11 cellular contexts compared by ENCODE assay signal in the genomic region with DNA sequence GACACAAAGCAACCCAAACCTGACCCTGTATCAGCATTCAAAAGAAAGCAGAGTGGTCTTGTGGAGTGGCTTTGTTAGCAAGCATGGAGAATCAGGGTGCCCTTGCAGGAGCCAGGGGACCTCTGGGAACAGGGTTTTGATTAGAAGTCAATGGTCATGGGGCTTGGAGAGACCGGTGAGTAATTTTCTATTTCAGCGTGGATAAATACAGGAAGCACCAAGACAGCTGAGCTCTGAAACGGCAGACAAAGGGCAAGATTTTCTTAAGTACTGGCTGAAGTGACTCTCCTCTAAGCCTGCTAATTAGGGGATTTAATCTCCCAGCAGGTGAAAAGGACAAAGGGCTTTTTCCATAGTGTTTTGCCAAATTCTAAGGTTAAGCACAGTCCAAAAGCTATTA.
DNase-seq lines count a peak whose midpoint lies in the region; ATAC-seq lines count a peak whose summit lies in the region.
"Had no signal": no experiment of that assay in that cellular context is flagged by ENCODE, and none has a peak within 500 bp of the region (broad histone marks: within the 10 kb centered on the region; RNA-seq: fewer than 3 reads in every experiment).

No MANE protein-coding gene starts in this region.

- CTCF ChIA-PET in activated CD4-positive, alpha-beta T cell treated with anti-CD3 and anti-CD28 coated beads for 36 hours (lab: Charles Lee): interaction anchor here (0.7 to 8.1 kb wide), 12 partner anchors 8 to 389 kb away, joined by 3 to 98 read pairs (median 5); partner anchors contain the start of gene GAREM1

- peak; percentile 44 for DNase-seq in ELF-1 (ENCODE audit: low read depth, low spot score)
- peak; percentile 89 for DNase-seq in NCI-H146 (lab: John Stamatoyannopoulos, UW)
- peak; percentile 39 for DNase-seq in NT2/D1 (ENCODE audit: low read depth, low spot score)
- peak; percentile 11 for DNase-seq in mesenchymal stem cell
- no peak for DNase-seq in activated CD4-positive, alpha-beta T cell treated with anti-CD3 and anti-CD28 coated beads for 36 hours
- no peak for DNase-seq in activated T-cell treated with anti-CD3 and anti-CD28 coated beads, Interleukin-2, amount 50 U/mL, for 24 hours
- no peak for DNase-seq in sciatic nerve (ENCODE audit: low spot score)
- DNase-seq: EL had no signal

- H3K4ac ChIP-seq in mesenchymal stem cell (ENCODE audit: low read depth in 1 of 2, low read length in 2 of 2): no peak overlapping the region

- no peak overlapping the region for H4K8ac ChIP-seq in mesenchymal stem cell (ENCODE audit: low read length)

- no peak overlapping the region for H2BK120ac ChIP-seq in mesenchymal stem cell (ENCODE audit: low read depth, low read length)

- no peaks in the 10 kb centered on the region for H3K4me1 ChIP-seq in NT2/D1 (ENCODE audit: insufficient read depth, insufficient read length)
- H3K4me1 ChIP-seq in mesenchymal stem cell (ENCODE audit: control insufficient read depth, insufficient read depth, low read depth, low read length): no peaks in the 10 kb centered on the region
- H3K4me1 ChIP-seq: heart right ventricle had no signal

- H3K4me2 ChIP-seq in mesenchymal stem cell (ENCODE audit: low read length, poor library complexity, severe bottlenecking): no peak overlapping the region

- no peak for ATAC-seq in activated CD4-positive, alpha-beta T cell treated with anti-CD3 and anti-CD28 coated beads for 36 hours
- no peak for ATAC-seq in stimulated activated memory B cell treated with anti-CD40 and anti-IgM and Interleukin-4, amounts not matched to agents 10 μg/mL and 1 μg/mL and 100 μg/mL, for 72 hours
- ATAC-seq in sciatic nerve: no peak

- no peaks in the 10 kb centered on the region for H3K79me1 ChIP-seq in mesenchymal stem cell (replicated peaks; ENCODE audit: low read length, poor library complexity, severe bottlenecking)

- no peak overlapping the region for H2AK5ac ChIP-seq in mesenchymal stem cell (ENCODE audit: low read length, severe bottlenecking)

- no peak overlapping the region for H2BK12ac ChIP-seq in mesenchymal stem cell (ENCODE audit: low read length in 2 of 2)

- no peak overlapping the region for H2AFZ ChIP-seq in mesenchymal stem cell (ENCODE audit: low read depth, low read length)

- H3K27me3 ChIP-seq in NT2/D1 (ENCODE audit: insufficient read depth, insufficient read length) (no peaks in the 10 kb centered on the region), mesenchymal stem cell (ENCODE audit: control insufficient read depth in 1 of 2, insufficient read depth in 1 of 2, low read length in 2 of 2) (peaks cover 0 to 10% of the 10 kb centered on the region in 2 experiments)

- WGBS in mesenchymal stem cell: 23% methylated on average over 3 of the region's 3 CpGs

- peaks cover 12% of the 10 kb centered on the region for H3K27me3 Mint-ChIP-seq in activated CD4-positive, alpha-beta T cell treated with anti-CD3 and anti-CD28 coated beads for 36 hours
- peaks cover 19% of the 10 kb centered on the region for H3K27me3 Mint-ChIP-seq in activated T-cell treated with anti-CD3 and anti-CD28 coated beads, Interleukin-2, amount 50 U/mL, for 24 hours
- H3K27me3 Mint-ChIP-seq in stimulated activated memory B cell treated with anti-CD40 and anti-IgM and Interleukin-4, amounts not matched to agents 10 μg/mL and 1 μg/mL and 100 μg/mL, for 72 hours: peaks cover 24% of the 10 kb centered on the region

- H2BK15ac ChIP-seq in mesenchymal stem cell (ENCODE audit: low read depth, poor library complexity, severe bottlenecking): no peak overlapping the region

- no peak overlapping the region for H3K9ac ChIP-seq in NT2/D1 (ENCODE audit: insufficient read length, low read depth)
- no peak overlapping the region for H3K9ac ChIP-seq in mesenchymal stem cell (ENCODE audit: low read length)

- H2BK5ac ChIP-seq in mesenchymal stem cell (ENCODE audit: low read depth, low read length, poor library complexity, severe bottlenecking): no peak overlapping the region

- H3K18ac ChIP-seq in mesenchymal stem cell (ENCODE audit: low read depth in 1 of 2, low read length in 2 of 2): no peak overlapping the region

- POLR2A ChIA-PET in activated CD4-positive, alpha-beta T cell treated with anti-CD3 and anti-CD28 coated beads for 36 hours (lab: Charles Lee): no interaction called here

- no peaks in the 10 kb centered on the region for H3K36me3 Mint-ChIP-seq in activated CD4-positive, alpha-beta T cell treated with anti-CD3 and anti-CD28 coated beads for 36 hours (ENCODE audit: low read depth)
- no peaks in the 10 kb centered on the region for H3K36me3 Mint-ChIP-seq in activated T-cell treated with anti-CD3 and anti-CD28 coated beads, Interleukin-2, amount 50 U/mL, for 24 hours (ENCODE audit: low read depth)
- H3K36me3 Mint-ChIP-seq in stimulated activated memory B cell treated with anti-CD40 and anti-IgM and Interleukin-4, amounts not matched to agents 10 μg/mL and 1 μg/mL and 100 μg/mL, for 72 hours: no peaks in the 10 kb centered on the region

- no peak overlapping the region for H3K27ac ChIP-seq in mesenchymal stem cell (ENCODE audit: low read length, poor library complexity, severe bottlenecking)
- H3K27ac ChIP-seq: heart right ventricle had no signal

- H3K4me3 ChIP-seq in NT2/D1 (ENCODE audit: insufficient read length, low read depth): no peak overlapping the region
- no peak overlapping the region for H3K4me3 ChIP-seq in mesenchymal stem cell (ENCODE audit: insufficient read depth in 1 of 2, low read depth in 1 of 2, low read length in 2 of 2)
- H3K4me3 ChIP-seq: heart right ventricle, K562 had no signal

- no peak overlapping the region for H4K91ac ChIP-seq in mesenchymal stem cell (ENCODE audit: low read length)

- intact Hi-C loops in activated CD4-positive, alpha-beta T cell treated with anti-CD3 and anti-CD28 coated beads for 36 hours (cut with DNase I, micrococcal nuclease): loop anchor here in 1 of 2 experiments (1.0 to 2.0 kb wide), 2 partner anchors 108 to 260 kb away; no protein-coding TSS in a partner anchor
- intact Hi-C loops in sciatic nerve (cut with DNase I): no loop called here

- H3K9me3 ChIP-seq in NT2/D1 (ENCODE audit: insufficient read depth, low read length): no peaks in the 10 kb centered on the region
- no peaks in the 10 kb centered on the region for H3K9me3 ChIP-seq in mesenchymal stem cell (ENCODE audit: control insufficient read depth, low read length)
- H3K9me3 ChIP-seq: heart right ventricle had no signal

- H3K27ac Mint-ChIP-seq in activated CD4-positive, alpha-beta T cell treated with anti-CD3 and anti-CD28 coated beads for 36 hours: no peak overlapping the region
- H3K27ac Mint-ChIP-seq in activated T-cell treated with anti-CD3 and anti-CD28 coated beads, Interleukin-2, amount 50 U/mL, for 24 hours: no peak overlapping the region
- no peak overlapping the region for H3K27ac Mint-ChIP-seq in stimulated activated memory B cell treated with anti-CD40 and anti-IgM and Interleukin-4, amounts not matched to agents 10 μg/mL and 1 μg/mL and 100 μg/mL, for 72 hours

- no peak overlapping the region for H3K4me3 Mint-ChIP-seq in activated CD4-positive, alpha-beta T cell treated with anti-CD3 and anti-CD28 coated beads for 36 hours
- H3K4me3 Mint-ChIP-seq in activated T-cell treated with anti-CD3 and anti-CD28 coated beads, Interleukin-2, amount 50 U/mL, for 24 hours: no peak overlapping the region
- H3K4me3 Mint-ChIP-seq in stimulated activated memory B cell treated with anti-CD40 and anti-IgM and Interleukin-4, amounts not matched to agents 10 μg/mL and 1 μg/mL and 100 μg/mL, for 72 hours: no peak overlapping the region

- H3K4me1 Mint-ChIP-seq in activated CD4-positive, alpha-beta T cell treated with anti-CD3 and anti-CD28 coated beads for 36 hours: no peaks in the 10 kb centered on the region
- H3K4me1 Mint-ChIP-seq in activated T-cell treated with anti-CD3 and anti-CD28 coated beads, Interleukin-2, amount 50 U/mL, for 24 hours (ENCODE audit: low read depth): no peaks in the 10 kb centered on the region
- H3K4me1 Mint-ChIP-seq in stimulated activated memory B cell treated with anti-CD40 and anti-IgM and Interleukin-4, amounts not matched to agents 10 μg/mL and 1 μg/mL and 100 μg/mL, for 72 hours: peaks cover 11% of the 10 kb centered on the region

- H3K36me3 ChIP-seq in NT2/D1 (ENCODE audit: insufficient read depth, insufficient read length, low read length) (no peaks in the 10 kb centered on the region), mesenchymal stem cell (ENCODE audit: control insufficient read depth in 1 of 2, insufficient read depth in 2 of 2, low read depth in 1 of 2, low read length in 2 of 2) (no peaks in the 10 kb centered on the region)
- H3K36me3 ChIP-seq: heart right ventricle had no signal

- H3K9me3 Mint-ChIP-seq in activated CD4-positive, alpha-beta T cell treated with anti-CD3 and anti-CD28 coated beads for 36 hours (ENCODE audit: low read depth): no peaks in the 10 kb centered on the region
- H3K9me3 Mint-ChIP-seq in activated T-cell treated with anti-CD3 and anti-CD28 coated beads, Interleukin-2, amount 50 U/mL, for 24 hours: no peaks in the 10 kb centered on the region
- no peaks in the 10 kb centered on the region for H3K9me3 Mint-ChIP-seq in stimulated activated memory B cell treated with anti-CD40 and anti-IgM and Interleukin-4, amounts not matched to agents 10 μg/mL and 1 μg/mL and 100 μg/mL, for 72 hours

- no peak overlapping the region for H3K14ac ChIP-seq in mesenchymal stem cell (ENCODE audit: low read length in 2 of 2)

- no peak overlapping the region for H3K23ac ChIP-seq in mesenchymal stem cell (ENCODE audit: low read length in 2 of 2)

Comparison
In these comparisons a context has a peak if more than half of its experiments do, and no peak if none do; other contexts are left out.
1. DNase-seq: peak in ELF-1 (single experiment), NCI-H146 (single experiment), NT2/D1 (single experiment) and mesenchymal stem cell (single experiment); none in activated CD4-positive, alpha-beta T cell treated with anti-CD3 and anti-CD28 coated beads for 36 hours (single experiment), activated T-cell treated with anti-CD3 and anti-CD28 coated beads, Interleukin-2, amount 50 U/mL, for 24 hours (single experiment) and sciatic nerve (single experiment).